ENCODE assay signal across 1 cellular context in genomic region chr10:11737258-11738032, GRCh38.
A peak's percentile ranks its signal among the peaks of the same experiment; 100 is the strongest.
TF ChIP-seq lines count a peak whose summit lies in the region.
"Not testable (repeated sequence)": the region's sequence is repeated elsewhere in the genome, so short reads cannot be mapped to it uniquely, and the experiment has no call there.

No MANE protein-coding gene starts in this region.

TF ChIP-seq in K562, 482 proteins besides CTCF, POLR2A, EP300 and RAD21:
- TF ChIP-seq KDM1A (IDR thresholded peaks at IDR 0.05) (peak; percentile 66 to 72; a peak in 3 of 4 replicates), JUND (IDR thresholded peaks at IDR 0.05; ENCODE audit: borderline replicate concordance, low read depth, low read length) (0 out of 2 replicates have a peak, but pooled peaks have one; percentile 43), NFRKB (IDR thresholded peaks at IDR 0.05; ENCODE audit: low read depth) (peak; percentile 41), VEZF1 (CRISPR knock-in tag; IDR thresholded peaks at IDR 0.05) (peak; percentile 65), TAL1 (IDR thresholded peaks at IDR 0.05) (peak; percentile 53; the same call in 1 of the 2 replicates), NCOR1 (IDR thresholded peaks at IDR 0.05) (peak; percentile 69), NFIC (IDR thresholded peaks at IDR 0.05) (peak; percentile 38; the same call in 1 of the 2 replicates), ZNF592 (IDR thresholded peaks at IDR 0.05) (0 out of 2 replicates have a peak, but pooled peaks have one; percentile 13), DPF2 (IDR thresholded peaks at IDR 0.05) (peak; percentile 50; the same call in 1 of the 2 replicates), TCF3 (CRISPR knock-in tag; IDR thresholded peaks at IDR 0.05) (peak; percentile 82), POLR2AphosphoS5 (IDR thresholded peaks at IDR 0.05; ENCODE audit: control insufficient read depth, insufficient read depth, low read depth, low read length) (peak; percentile 57), ARID1B (IDR thresholded peaks at IDR 0.05) (peak; percentile 77), TEAD4 (IDR thresholded peaks at IDR 0.05; ENCODE audit: low read length) (0 out of 2 replicates have a peak, but pooled peaks have one; percentile 23), SMARCE1 (IDR thresholded peaks at IDR 0.05) (peak; percentile 46; the same call in 1 of the 2 replicates), E2F6 (IDR thresholded peaks at IDR 0.05; ENCODE audit: borderline replicate concordance in 1 of 2, extremely low read depth in 1 of 2, insufficient read depth in 1 of 2, insufficient read length in 1 of 2, low read depth in 1 of 2, low read length in 1 of 2, poor library complexity in 1 of 2, severe bottlenecking in 1 of 2) (peak in 1 of 2 experiments; percentile 13), CBFA2T2 (conservative IDR thresholded peaks at IDR 0.05) (peak; percentile 83), SMARCA4 (IDR thresholded peaks at IDR 0.05) (0 out of 2 replicates have a peak, but pooled peaks have one; percentile 49), CBFA2T3 (IDR thresholded peaks at IDR 0.05) (peak; percentile 92), MGA (IDR thresholded peaks at IDR 0.05) (0 out of 2 replicates have a peak, but pooled peaks have one; percentile 21), NR2C1 (IDR thresholded peaks at IDR 0.05) (peak; percentile 35; the same call in 1 of the 2 replicates), NR2C1 (tag; IDR thresholded peaks at IDR 0.05) (peak; percentile 49; the same call in 1 of the 2 replicates), TRIM24 (IDR thresholded peaks at IDR 0.05) (peak in 1 of 2 experiments; percentile 51; a peak in 1 of 4 replicates), GATA2 (CRISPR knock-in tag; IDR thresholded peaks at IDR 0.05) (0 out of 2 replicates have a peak, but pooled peaks have one; percentile 29), ZBTB7A (IDR thresholded peaks at IDR 0.05; ENCODE audit: borderline replicate concordance, control insufficient read depth, low read depth, low read length) (peak; percentile 47; the same call in 1 of the 2 replicates)
- not testable (repeated sequence) for TF ChIP-seq JUND (tag; IDR thresholded peaks at IDR 0.05; ENCODE audit: borderline replicate concordance, low read depth, low read length); TEAD4 (CRISPR knock-in tag; IDR thresholded peaks at IDR 0.05; ENCODE audit: borderline replicate concordance)
- TF ChIP-seq, protein P1, sequence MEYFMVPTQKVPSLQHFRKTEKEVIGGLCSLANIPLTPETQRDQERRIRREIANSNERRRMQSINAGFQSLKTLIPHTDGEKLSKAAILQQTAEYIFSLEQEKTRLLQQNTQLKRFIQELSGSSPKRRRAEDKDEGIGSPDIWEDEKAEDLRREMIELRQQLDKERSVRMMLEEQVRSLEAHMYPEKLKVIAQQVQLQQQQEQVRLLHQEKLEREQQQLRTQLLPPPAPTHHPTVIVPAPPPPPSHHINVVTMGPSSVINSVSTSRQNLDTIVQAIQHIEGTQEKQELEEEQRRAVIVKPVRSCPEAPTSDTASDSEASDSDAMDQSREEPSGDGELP (CRISPR knock-in tag; IDR thresholded peaks at IDR 0.05; ENCODE audit: borderline replicate concordance), result peak; percentile 35; the same call in 1 of the 2 replicates
